ENCODE assay signal across 1 cellular context in genomic region chr10:132385721-132386418, GRCh38.
TF ChIP-seq lines count a peak whose summit lies in the region.

No MANE protein-coding gene starts in this region.

TF ChIP-seq in WTC11, 78 proteins besides CTCF, POLR2A, EP300 and RAD21 (continued from another document):
- TF ChIP-seq ERG (CRISPR knock-in tag; IDR thresholded peaks at IDR 0.05): no peak
TF ChIP-seq in WTC11: peak in this region for 0.
